Comparison of ENCODE assay signal across 8 cellular contexts in the genomic region with DNA sequence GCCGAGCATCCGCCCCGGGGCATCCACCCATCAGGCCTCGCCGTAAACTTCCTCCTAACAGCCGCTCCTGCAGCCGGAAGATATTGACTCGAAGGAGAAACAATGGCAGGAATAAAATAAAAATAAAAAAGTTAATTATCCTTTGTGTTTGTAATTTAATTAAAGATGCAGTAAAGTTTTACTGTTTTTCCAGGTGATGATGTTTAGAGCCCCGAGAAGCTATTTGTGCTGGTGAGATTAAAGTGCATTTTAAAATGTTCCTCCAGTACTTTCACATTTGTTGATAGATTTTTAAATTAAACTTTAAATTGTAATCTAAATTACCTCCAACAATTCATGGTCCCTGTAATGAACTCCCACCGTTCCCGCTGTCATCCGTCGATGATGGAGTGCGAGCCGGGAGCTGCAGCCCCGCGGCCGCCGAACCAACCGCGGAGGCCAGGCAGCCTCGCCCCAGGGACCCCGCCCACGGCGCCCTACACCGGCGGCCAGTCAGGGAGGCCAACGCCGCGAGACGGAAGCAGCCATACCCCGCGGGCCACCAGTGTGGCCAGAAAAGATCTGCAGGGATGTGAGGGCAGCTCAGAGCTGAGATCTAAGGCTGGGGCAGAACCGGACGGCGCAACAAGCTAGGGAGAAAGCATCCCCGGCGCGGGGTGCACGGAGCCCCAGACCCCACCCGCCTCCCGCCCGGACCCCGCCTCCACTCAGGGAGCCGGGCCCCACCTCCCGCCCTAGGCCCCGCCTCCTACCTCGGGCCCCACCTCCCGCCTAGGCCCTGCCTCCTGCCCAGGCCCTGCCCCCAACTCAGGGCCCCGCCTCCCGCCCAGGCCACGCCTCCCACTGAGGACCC.
DNase-seq lines count a peak whose midpoint lies in the region; ATAC-seq and TF ChIP-seq lines count a peak whose summit lies in the region.

No MANE protein-coding gene starts in this region.

- POLR2A ChIA-PET in HEK293 (lab: Yijun Ruan, JAX), result interaction anchor here (0.8 kb wide), 1 partner anchor 131 kb away, joined by 3 read pairs; no protein-coding TSS in a partner anchor

- peak; percentile 59 for DNase-seq in NK-92 (lab: John Stamatoyannopoulos, UW; ENCODE audit: unreplicated experiment)
- DNase-seq in activated CD8-positive, alpha-beta memory T cell treated with anti-CD3 and anti-CD28 coated beads, Interleukin-2, amount 50 U/mL, for 4 hours, result peak; percentile 93
- peak; percentile 64 for DNase-seq in epithelial cell of prostate (ENCODE audit: low read depth, low spot score)
- peak; percentile 76 to 89 for DNase-seq in stimulated activated CD8-positive, alpha-beta memory T cell treated with anti-CD3 and anti-CD28 coated beads, Interleukin-7, amount 100 ng/mL, for 48 hours (ENCODE audit: extremely low read depth in 1 of 2, low read depth in 1 of 2)

- no peak for TF ChIP-seq CTCF in DOHH2 (IDR thresholded peaks at IDR 0.05; ENCODE audit: low read depth, low read length, poor library complexity, severe bottlenecking)
- TF ChIP-seq CTCF in HEK293 (tag by site-specific recombination; IDR thresholded peaks at IDR 0.05), result no peak

- ATAC-seq in GM18519 (IDR thresholded peaks at IDR 0.05; ENCODE audit: low FRiP score, unreplicated experiment), result no peak

- H3K4me3 ChIP-seq in DOHH2 (ENCODE audit: low read length), result peak overlapping the region; percentile 76
- peak overlapping the region; percentile 47 for H3K4me3 ChIP-seq in HEK293 (ENCODE audit: low read depth, low read length)
- H3K4me3 ChIP-seq in muscle layer of duodenum (ENCODE audit: low read depth in 1 of 2, low read length in 2 of 2), result peak overlapping the region; percentile 44 to 92

- H3F3A ChIP-seq in DOHH2 (ENCODE audit: control insufficient read depth, insufficient read depth), result peaks cover 10% of the 10 kb centered on the region

- H3K27me3 ChIP-seq in DOHH2 (ENCODE audit: control insufficient read depth, low read length) (no peaks in the 10 kb centered on the region), muscle layer of duodenum (ENCODE audit: low read depth, low read length) (no peaks in the 10 kb centered on the region)

- H3K4me2 ChIP-seq in DOHH2 (ENCODE audit: low read length), result peak overlapping the region; percentile 79

- H3K79me2 ChIP-seq in DOHH2 (ENCODE audit: control insufficient read depth, low read length), result no peaks in the 10 kb centered on the region

- peak overlapping the region; percentile 57 for H3K27ac ChIP-seq in DOHH2 (ENCODE audit: low read depth, low read length)
- H3K27ac ChIP-seq in HEK293 (ENCODE audit: extremely low read depth, low read depth, low read length), result no peak overlapping the region
- H3K27ac ChIP-seq in epithelial cell of prostate, result peak overlapping the region; percentile 61
- no peak overlapping the region for H3K27ac ChIP-seq in muscle layer of duodenum (ENCODE audit: low read length)

- H3K36me3 ChIP-seq in DOHH2 (ENCODE audit: control insufficient read depth, low read length) (no peaks in the 10 kb centered on the region), HEK293 (ENCODE audit: control insufficient read depth in 2 of 2, insufficient read depth in 1 of 2, low read length in 2 of 2) (no peaks in the 10 kb centered on the region), muscle layer of duodenum (ENCODE audit: control insufficient read depth in 1 of 2, insufficient read depth in 2 of 2, low read length in 2 of 2) (no peaks in the 10 kb centered on the region)

- CTCF ChIA-PET in HEK293 (lab: Yijun Ruan, JAX), result interaction anchor here (1.2 kb wide), 1 partner anchor 225 kb away, joined by 3 read pairs; no protein-coding TSS in a partner anchor

- H4K20me1 ChIP-seq in DOHH2 (ENCODE audit: control insufficient read depth, insufficient read depth, low read depth, low read length), result no peaks in the 10 kb centered on the region

- H3K4me1 ChIP-seq in DOHH2 (ENCODE audit: control insufficient read depth, low read length), result peaks cover 16% of the 10 kb centered on the region
- no peaks in the 10 kb centered on the region for H3K4me1 ChIP-seq in HEK293 (ENCODE audit: control insufficient read depth, insufficient read depth, low read length)
- H3K4me1 ChIP-seq in muscle layer of duodenum (ENCODE audit: control insufficient read depth in 1 of 2, insufficient read depth in 2 of 2, low read length in 2 of 2), result peaks cover 0 to 10% of the 10 kb centered on the region in 2 donors

- H3K9me3 ChIP-seq in DOHH2 (ENCODE audit: control insufficient read depth, insufficient read depth, low read length) (no peaks in the 10 kb centered on the region), HEK293 (ENCODE audit: control insufficient read depth, insufficient read depth, low read depth, low read length) (no peaks in the 10 kb centered on the region), muscle layer of duodenum (ENCODE audit: control insufficient read depth in 1 of 2, low read length in 2 of 2) (no peaks in the 10 kb centered on the region)

- no peaks in the 10 kb centered on the region for H3K9me2 ChIP-seq in DOHH2 (replicated peaks; ENCODE audit: control insufficient read depth, low read length)

TF ChIP-seq in HEK293, 187 proteins besides CTCF, POLR2A, EP300 and RAD21 (continues in another document):
- TF ChIP-seq ZNF324 (tag by site-specific recombination; IDR thresholded peaks at IDR 0.05), result no peak
- peak; percentile 42; the same call in 1 of the 2 replicates for TF ChIP-seq ZBTB8A (tag by site-specific recombination; IDR thresholded peaks at IDR 0.05)
- peak; percentile 70 for TF ChIP-seq ZFHX2 (tag by site-specific recombination; conservative IDR thresholded peaks at IDR 0.05)
- no peak for TF ChIP-seq ZNF645 (tag by site-specific recombination; IDR thresholded peaks at IDR 0.05)
- peak; percentile 51 for TF ChIP-seq GLIS1 (tag by site-specific recombination; IDR thresholded peaks at IDR 0.05)
- TF ChIP-seq ZNF600 (tag by site-specific recombination; IDR thresholded peaks at IDR 0.05), result peak; percentile 87
- TF ChIP-seq KLF16 (tag by site-specific recombination; IDR thresholded peaks at IDR 0.05), result peak; percentile 70; the same call in 1 of the 2 replicates
- TF ChIP-seq, protein P1, sequence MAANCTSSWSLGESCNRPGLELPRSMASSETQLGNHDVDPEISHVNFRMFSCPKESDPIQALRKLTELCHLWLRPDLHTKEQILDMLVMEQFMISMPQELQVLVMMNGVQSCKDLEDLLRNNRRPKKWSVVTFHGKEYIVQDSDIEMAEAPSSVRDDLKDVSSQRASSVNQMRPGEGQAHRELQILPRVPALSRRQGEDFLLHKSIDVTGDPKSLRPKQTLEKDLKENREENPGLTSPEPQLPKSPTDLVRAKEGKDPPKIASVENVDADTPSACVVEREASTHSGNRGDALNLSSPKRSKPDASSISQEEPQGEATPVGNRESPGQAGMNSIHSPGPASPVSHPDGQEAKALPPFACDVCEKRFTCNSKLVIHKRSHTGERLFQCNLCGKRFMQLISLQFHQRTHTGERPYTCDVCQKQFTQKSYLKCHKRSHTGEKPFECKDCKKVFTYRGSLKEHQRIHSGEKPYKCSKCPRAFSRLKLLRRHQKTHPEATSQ (tag by site-specific recombination; IDR thresholded peaks at IDR 0.05), result no peak
- TF ChIP-seq ZBTB48 (tag by site-specific recombination; IDR thresholded peaks at IDR 0.05), result peak; percentile 53
- TF ChIP-seq ZNF239 (tag by site-specific recombination; IDR thresholded peaks at IDR 0.05), result no peak
- no peak for TF ChIP-seq ZNF513 (tag by site-specific recombination; IDR thresholded peaks at IDR 0.05)
- peak; percentile 46 for TF ChIP-seq ZNF692 (tag by site-specific recombination; IDR thresholded peaks at IDR 0.05)
- peak; percentile 42 for TF ChIP-seq OSR2 (tag by site-specific recombination; IDR thresholded peaks at IDR 0.05)
- no peak for TF ChIP-seq ZNF707 (tag by site-specific recombination; IDR thresholded peaks at IDR 0.05)
- TF ChIP-seq ZFP69B (tag by site-specific recombination; IDR thresholded peaks at IDR 0.05), result peak; percentile 69; the same call in 1 of the 2 replicates
- TF ChIP-seq ZNF777 (tag by site-specific recombination; IDR thresholded peaks at IDR 0.05; ENCODE audit: borderline replicate concordance), result no peak
- TF ChIP-seq ZNF266 (tag by site-specific recombination; IDR thresholded peaks at IDR 0.05; ENCODE audit: low read depth), result no peak
- TF ChIP-seq SP2 (tag by site-specific recombination; IDR thresholded peaks at IDR 0.05), result peak; percentile 67

Comparison
In these comparisons a context has a peak if more than half of its experiments do, and no peak if none do; other contexts are left out.
1. H3K27ac ChIP-seq: peak in DOHH2 (single experiment) and epithelial cell of prostate (single experiment); none in HEK293 (single experiment) and muscle layer of duodenum (single experiment).
2. Peak in every context shown above with its lines, with median percentiles within 50 percentile points of each other: H3K4me3 ChIP-seq and DNase-seq.